Comparison of ENCODE assay signal across 15 cellular contexts in the genomic region with DNA sequence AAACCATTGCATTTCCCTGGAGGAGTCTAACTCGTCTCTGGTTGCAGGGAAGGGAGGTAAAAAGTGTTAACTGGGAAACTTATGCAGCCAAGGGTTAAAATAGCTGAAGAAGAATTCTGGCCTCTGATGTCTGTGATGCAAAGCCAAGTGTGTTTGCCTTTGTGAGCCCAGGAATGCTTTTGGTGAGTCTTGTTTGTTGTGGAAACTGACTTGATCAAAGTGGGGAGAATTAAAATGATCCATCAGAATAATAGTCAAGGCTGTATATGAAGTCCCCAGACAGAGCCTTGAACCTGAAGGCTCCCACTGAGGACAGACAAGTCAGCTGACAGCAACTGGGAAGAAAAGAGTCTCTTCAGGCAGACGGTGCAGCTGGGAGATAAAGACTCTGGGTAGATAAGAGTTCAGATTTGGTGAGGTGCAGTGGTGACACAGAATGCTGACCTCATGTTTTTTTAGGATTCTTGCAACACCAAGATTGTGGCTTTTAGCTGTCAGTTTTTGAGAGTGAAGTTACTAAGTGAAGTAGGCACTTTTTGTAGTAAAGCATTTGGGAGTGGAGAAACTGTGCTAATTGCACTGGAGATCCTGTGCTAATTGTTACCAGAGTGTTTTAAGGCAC. TPM values are rescaled to one million over a fixed set of nuclear protein-coding genes. Genes with fewer than 3 reads are reported as not detected.
DNase-seq lines count a peak whose midpoint lies in the region; ATAC-seq, FAIRE-seq and TF ChIP-seq lines count a peak whose summit lies in the region.
"Had no signal": no experiment of that assay in that cellular context is flagged by ENCODE, and none has a peak within 500 bp of the region (broad histone marks: within the 10 kb centered on the region; RNA-seq: fewer than 3 reads in every experiment).

No MANE protein-coding gene starts in this region.

- POLR2A ChIA-PET in MCF 10A (lab: Yijun Ruan, JAX), result interaction anchor here (0.6 to 0.9 kb wide), 2 partner anchors 59 to 69 kb away, joined by 3 to 5 read pairs; no protein-coding TSS in a partner anchor

- TF ChIP-seq CTCF in astrocyte (IDR thresholded peaks at IDR 0.05; ENCODE audit: insufficient read depth, low read depth, low read length) (no peak), testis (IDR thresholded peaks at IDR 0.05) (no peak), MCF 10A (IDR thresholded peaks at IDR 0.05; ENCODE audit: unreplicated experiment) (no peak), Calu3 (IDR thresholded peaks at IDR 0.05; ENCODE audit: unreplicated experiment) (no peak)

- H3K79me2 ChIP-seq in astrocyte (ENCODE audit: insufficient read depth, low read length), result no peaks in the 10 kb centered on the region

- peak overlapping the region; percentile 9 for H3K4me2 ChIP-seq in astrocyte (ENCODE audit: low read length)

- no peak overlapping the region for H3K9ac ChIP-seq in astrocyte (ENCODE audit: low read length)

- FAIRE-seq in astrocyte (lab: Jason Lieb, UNC), result no peak

- H3K27ac ChIP-seq in astrocyte (ENCODE audit: low read depth, low read length) (no peak overlapping the region), testis (no peak overlapping the region)
- H3K27ac ChIP-seq: 22Rv1 had no signal

- no peaks in the 10 kb centered on the region for H3K27me3 Mint-ChIP-seq in astrocyte (ENCODE audit: low read depth, unreplicated experiment)
- no peaks in the 10 kb centered on the region for H3K27me3 Mint-ChIP-seq in MCF 10A (ENCODE audit: insufficient read depth, unreplicated experiment)
- H3K27me3 Mint-ChIP-seq in Calu3 (ENCODE audit: unreplicated experiment), result no peaks in the 10 kb centered on the region
- H3K27me3 Mint-ChIP-seq: activated CD8-positive, alpha-beta T cell treated with anti-CD3 and anti-CD28 coated beads for 36 hours had no signal

- H3K4me1 Mint-ChIP-seq in astrocyte (ENCODE audit: low read depth, unreplicated experiment), result peaks cover 34% of the 10 kb centered on the region
- no peaks in the 10 kb centered on the region for H3K4me1 Mint-ChIP-seq in MCF 10A (ENCODE audit: insufficient read depth, unreplicated experiment)
- H3K4me1 Mint-ChIP-seq in Calu3 (ENCODE audit: low read depth, unreplicated experiment), result no peaks in the 10 kb centered on the region

- H3K27me3 ChIP-seq in astrocyte (ENCODE audit: insufficient read depth, low read length), result no peaks in the 10 kb centered on the region
- no peaks in the 10 kb centered on the region for H3K27me3 ChIP-seq in testis

- no peaks in the 10 kb centered on the region for H3K36me3 ChIP-seq in astrocyte (ENCODE audit: insufficient read depth, low read length)
- no peaks in the 10 kb centered on the region for H3K36me3 ChIP-seq in testis (ENCODE audit: low read depth, missing control alignments)

- H3K36me3 Mint-ChIP-seq in astrocyte (ENCODE audit: low read depth, unreplicated experiment), result no peaks in the 10 kb centered on the region
- no peaks in the 10 kb centered on the region for H3K36me3 Mint-ChIP-seq in MCF 10A (ENCODE audit: insufficient read depth, unreplicated experiment)
- H3K36me3 Mint-ChIP-seq in Calu3 (ENCODE audit: insufficient read depth, unreplicated experiment), result no peaks in the 10 kb centered on the region

- H3K4me3 ChIP-seq in astrocyte (ENCODE audit: insufficient read depth, low read depth, low read length) (no peak overlapping the region), testis (no peak overlapping the region)

- H2AFZ ChIP-seq in astrocyte (ENCODE audit: low read depth, low read length), result no peak overlapping the region

- H3K9me3 Mint-ChIP-seq in astrocyte (ENCODE audit: unreplicated experiment), result no peaks in the 10 kb centered on the region
- H3K9me3 Mint-ChIP-seq in MCF 10A (ENCODE audit: unreplicated experiment), result no peaks in the 10 kb centered on the region
- H3K9me3 Mint-ChIP-seq in Calu3 (ENCODE audit: low read depth, unreplicated experiment), result no peaks in the 10 kb centered on the region
- H3K9me3 Mint-ChIP-seq: activated CD8-positive, alpha-beta T cell treated with anti-CD3 and anti-CD28 coated beads for 36 hours; dendritic cell treated with granulocyte-macrophage colony-stimulating factor and Interleukin-4, amounts not matched to agents 40 ng/mL and 50 ng/mL, for 4 days had no signal

- peak; percentile 22 for DNase-seq in NCI-H1105 treated with DMSO at 0.1 percent for 48 hours (lab: John Stamatoyannopoulos, UW)
- no peak for DNase-seq in NCI-H1105 (lab: John Stamatoyannopoulos, UW)
- DNase-seq in astrocyte (ENCODE audit: low read depth), result peak; percentile 59
- peak; percentile 31 for DNase-seq in hepatic stellate cell (ENCODE audit: low spot score)
- DNase-seq in testis, result peak; percentile 37
- DNase-seq in MCF 10A (ENCODE audit: unreplicated experiment), result no peak
- DNase-seq in Calu3, result no peak
- DNase-seq: activated CD8-positive, alpha-beta T cell treated with anti-CD3 and anti-CD28 coated beads for 36 hours; activated naive CD4-positive, alpha-beta T cell; GOT3; mammary epithelial cell; NCI-H1930 had no signal

- CTCF ChIA-PET in MCF 10A (lab: Yijun Ruan, JAX) (interaction anchor here (0.8 to 1.4 kb wide), 2 partner anchors 171 to 172 kb away, joined by 3 to 4 read pairs; no protein-coding TSS in a partner anchor), Calu3 (lab: Charles Lee) (no interaction called here)

- H3K4me3 Mint-ChIP-seq in astrocyte (ENCODE audit: unreplicated experiment) (no peak overlapping the region), MCF 10A (ENCODE audit: unreplicated experiment) (no peak overlapping the region), Calu3 (ENCODE audit: low read depth, unreplicated experiment) (no peak overlapping the region)
- H3K4me3 Mint-ChIP-seq: activated CD8-positive, alpha-beta T cell treated with anti-CD3 and anti-CD28 coated beads for 36 hours; dendritic cell treated with granulocyte-macrophage colony-stimulating factor and Interleukin-4, amounts not matched to agents 40 ng/mL and 50 ng/mL, for 4 days had no signal

- TF ChIP-seq POLR2A in testis (IDR thresholded peaks at IDR 0.05), result no peak

- H3K27ac Mint-ChIP-seq in astrocyte (ENCODE audit: unreplicated experiment) (peak overlapping the region; percentile 60), MCF 10A (ENCODE audit: low read depth, unreplicated experiment) (no peak overlapping the region), Calu3 (ENCODE audit: unreplicated experiment) (no peak overlapping the region)
- H3K27ac Mint-ChIP-seq: activated CD8-positive, alpha-beta T cell treated with anti-CD3 and anti-CD28 coated beads for 36 hours; dendritic cell treated with granulocyte-macrophage colony-stimulating factor and Interleukin-4, amounts not matched to agents 40 ng/mL and 50 ng/mL, for 4 days had no signal

- no peak for ATAC-seq in HG02623 (IDR thresholded peaks at IDR 0.05; ENCODE audit: unreplicated experiment)
- ATAC-seq: activated CD8-positive, alpha-beta T cell treated with anti-CD3 and anti-CD28 coated beads for 36 hours had no signal

- BruUV-seq in MCF 10A (replicated peaks; lab: Mats Ljungman, UMichigan) (no TSS peak), Calu3 (replicated peaks; lab: Mats Ljungman, UMichigan) (no TSS peak)

- WGBS in testis, 2 donors, result 28 to 40% methylated on average over 2 of the region's 2 CpGs

- intact Hi-C loops in testis (cut with DNase I; ENCODE audit: low total_unique reads), result no loop called here
- intact Hi-C loops in MCF 10A (cut with micrococcal nuclease), result no loop called here
- intact Hi-C loops in Calu3 (cut with micrococcal nuclease; ENCODE audit: unreplicated experiment), result no loop called here

- no peaks in the 10 kb centered on the region for H4K20me1 ChIP-seq in astrocyte (ENCODE audit: insufficient read depth, low read length)

- H3K9me3 ChIP-seq in astrocyte (ENCODE audit: insufficient read depth, low read depth, low read length) (no peaks in the 10 kb centered on the region), testis (no peaks in the 10 kb centered on the region)

- H3K4me1 ChIP-seq in astrocyte (ENCODE audit: insufficient read depth, low read length) (peaks cover 33% of the 10 kb centered on the region), testis (peaks cover 32% of the 10 kb centered on the region)

RNA-seq across cellular contexts. Expression of gene WLS, which starts 59.6 kb away (rescaled TPM):
- total RNA-seq in astrocyte, result 171 and 187 TPM in 2 replicates
- total RNA-seq in testis, result 10 to 100 TPM; 32.6 to 93.7 TPM
- polyA plus RNA-seq in testis (ENCODE audit: insufficient read depth, low read depth, low replicate concordance), result 75.5 TPM
- 34.7 and 37.8 TPM in 2 replicates for total RNA-seq in MCF 10A (2022)
- total RNA-seq in Calu3 (2022), result 50.9 and 57.3 TPM in 2 replicates
- total RNA-seq: activated CD8-positive, alpha-beta T cell treated with anti-CD3 and anti-CD28 coated beads for 36 hours had no signal

Comparison
In these comparisons a context has a peak if more than half of its experiments do, and no peak if none do; other contexts are left out.
1. DNase-seq: peak in NCI-H1105 treated with DMSO at 0.1 percent for 48 hours (single experiment), astrocyte (single experiment), hepatic stellate cell (single experiment) and testis (single experiment); none in NCI-H1105 (single experiment), MCF 10A (single experiment) and Calu3 (single experiment).